9 cellular contexts compared by ENCODE assay signal in the genomic region with DNA sequence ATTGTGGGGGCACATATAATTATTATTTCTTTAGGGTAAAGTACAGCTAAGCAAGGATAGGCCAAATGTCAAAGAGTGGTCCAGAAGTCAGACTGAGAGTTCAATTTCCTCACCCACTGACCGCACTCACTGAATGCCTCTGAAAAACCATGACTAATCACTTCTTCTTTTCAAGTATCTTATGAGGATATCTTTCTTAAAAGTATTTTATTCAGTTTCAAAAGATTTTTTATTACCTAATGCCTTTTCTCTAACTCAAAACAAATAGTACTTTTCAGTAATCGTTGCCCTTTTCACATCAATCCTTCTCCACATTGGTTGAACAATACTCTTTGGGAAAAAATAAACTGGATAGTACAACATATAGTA.
DNase-seq lines count a peak whose midpoint lies in the region; ATAC-seq and TF ChIP-seq lines count a peak whose summit lies in the region.
"Had no signal": no experiment of that assay in that cellular context is flagged by ENCODE, and none has a peak within 500 bp of the region (broad histone marks: within the 10 kb centered on the region; RNA-seq: fewer than 3 reads in every experiment).

No MANE protein-coding gene starts in this region.

- H3K27me3 ChIP-seq in right atrium auricular region: no peaks in the 10 kb centered on the region
- H3K27me3 ChIP-seq in heart left ventricle: no peaks in the 10 kb centered on the region
- no peaks in the 10 kb centered on the region for H3K27me3 ChIP-seq in prostate gland (replicated peaks; ENCODE audit: insufficient read depth)
- H3K27me3 ChIP-seq: MG63 had no signal

- WGBS in heart left ventricle, 4 donors: 82 to 88% (median 84%) methylated on average over 2 of the region's 2 CpGs
- WGBS in prostate gland: 83% methylated on average over 2 of the region's 2 CpGs

- TF ChIP-seq CTCF in GM13976 (IDR thresholded peaks at IDR 0.05; ENCODE audit: borderline replicate concordance, control extremely low read depth, extremely low read depth, insufficient read depth, missing control alignments): no peak
- TF ChIP-seq CTCF in astrocyte of the spinal cord (IDR thresholded peaks at IDR 0.05; ENCODE audit: low read depth, low read length): no peak
- no peak for TF ChIP-seq CTCF in right atrium auricular region (IDR thresholded peaks at IDR 0.05)
- TF ChIP-seq CTCF in heart left ventricle (IDR thresholded peaks at IDR 0.05): no peak
- TF ChIP-seq CTCF in prostate gland (IDR thresholded peaks at IDR 0.05): no peak

- no peaks in the 10 kb centered on the region for H3K36me3 ChIP-seq in right atrium auricular region
- H3K36me3 ChIP-seq in heart left ventricle: no peaks in the 10 kb centered on the region
- no peaks in the 10 kb centered on the region for H3K36me3 ChIP-seq in prostate gland
- H3K36me3 ChIP-seq: MG63 had no signal

- H3K4me3 ChIP-seq in astrocyte of the spinal cord (ENCODE audit: low read depth, low read length) (no peak overlapping the region), right atrium auricular region (no peak overlapping the region), heart left ventricle (no peak overlapping the region), prostate gland (no peak overlapping the region)
- H3K4me3 ChIP-seq: MG63 had no signal

- H3K4me1 ChIP-seq in right atrium auricular region: peaks cover 0 to 36% of the 10 kb centered on the region in 2 donors
- peaks cover 0 to 49% (median 18%) of the 10 kb centered on the region in 12 donors for H3K4me1 ChIP-seq in heart left ventricle
- H3K4me1 ChIP-seq in prostate gland (replicated peaks): no peaks in the 10 kb centered on the region

- intact Hi-C loops in heart left ventricle (cut with DNase I): no loop called here
- intact Hi-C loops in prostate gland (cut with DNase I): no loop called here

- ATAC-seq in GM21381 (IDR thresholded peaks at IDR 0.05; ENCODE audit: unreplicated experiment): peak; percentile 59
- ATAC-seq in HG03354 (IDR thresholded peaks at IDR 0.05; ENCODE audit: poor library complexity, severe bottlenecking, unreplicated experiment): peak; percentile 68
- no peak for ATAC-seq in heart left ventricle

- TF ChIP-seq POLR2A in heart left ventricle (IDR thresholded peaks at IDR 0.05) (no peak), prostate gland (IDR thresholded peaks at IDR 0.05) (no peak)

- DNase-seq in GM13976 (ENCODE audit: low spot score) (peak; percentile 20), astrocyte of the spinal cord (ENCODE audit: low read depth, low spot score) (peak; percentile 54), right atrium auricular region (ENCODE audit: low spot score) (no peak), heart left ventricle (no peak), prostate gland (ENCODE audit: low spot score) (no peak)
- no peak for DNase-seq in activated effector memory CD4-positive, alpha-beta T cell treated with Interleukin-2 at 50 U/mL for 16 hours
- DNase-seq: MG63 had no signal

- in situ Hi-C loops in GM13976 (cut with MboI; ENCODE audit: low sequenced_read_pairs, unreplicated experiment): no loop called here
- in situ Hi-C loops in astrocyte of the spinal cord (cut with HindIII; ENCODE audit: low sequenced_read_pairs): no loop called here

- peak overlapping the region in 1 of 2 donors; percentile 67 for H3K27ac ChIP-seq in right atrium auricular region
- H3K27ac ChIP-seq in heart left ventricle: no peak overlapping the region
- no peak overlapping the region for H3K27ac ChIP-seq in prostate gland

- no peaks in the 10 kb centered on the region for H3K9me3 ChIP-seq in right atrium auricular region
- no peaks in the 10 kb centered on the region for H3K9me3 ChIP-seq in heart left ventricle
- H3K9me3 ChIP-seq in prostate gland: no peaks in the 10 kb centered on the region
- H3K9me3 ChIP-seq: MG63 had no signal

Comparison
In these comparisons a context has a peak if more than half of its experiments do, and no peak if none do; other contexts are left out.
1. DNase-seq: peak in GM13976 (single experiment) and astrocyte of the spinal cord (single experiment); none in activated effector memory CD4-positive, alpha-beta T cell treated with Interleukin-2 at 50 U/mL for 16 hours (single experiment), right atrium auricular region (single experiment), heart left ventricle (0 of 5) and prostate gland (single experiment).
2. ATAC-seq: peak in GM21381 (single experiment) and HG03354 (single experiment); none in heart left ventricle (0 of 4).